In the genomic region with DNA sequence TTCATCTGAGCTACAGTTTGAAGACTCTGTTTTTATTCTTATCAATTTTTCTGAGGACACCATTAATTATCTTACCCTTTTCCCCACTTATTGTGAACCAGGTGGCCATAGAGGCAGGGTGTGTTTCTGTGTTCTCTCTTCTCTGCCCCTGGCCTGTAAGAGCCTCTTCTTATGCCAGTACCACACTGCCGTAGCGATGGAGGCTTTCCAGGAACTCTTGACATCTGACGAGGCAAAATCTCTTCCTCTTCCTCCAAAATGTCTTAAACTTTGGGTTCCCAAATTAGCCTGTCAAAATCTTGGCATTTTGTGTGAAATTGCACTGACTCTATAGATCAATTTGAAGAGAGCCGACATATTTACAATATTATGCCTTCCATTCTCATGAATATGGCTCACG, we compare ENCODE assay signal across 14 cellular contexts. TPM values are rescaled to one million over a fixed set of nuclear protein-coding genes. Genes with fewer than 3 reads are reported as not detected.
A peak's percentile ranks its signal among the peaks of the same experiment; 100 is the strongest.
DNase-seq lines count a peak whose midpoint lies in the region; ATAC-seq and TF ChIP-seq lines count a peak whose summit lies in the region.
"Had no signal": no experiment of that assay in that cellular context is flagged by ENCODE, and none has a peak within 500 bp of the region (broad histone marks: within the 10 kb centered on the region; RNA-seq: fewer than 3 reads in every experiment).

No MANE protein-coding gene starts in this region.

- CTCF ChIA-PET in CD4-positive, alpha-beta T cell (lab: Charles Lee), result interaction anchor here (0.9 kb wide), 1 partner anchor 18 kb away, joined by 3 read pairs; no protein-coding TSS in a partner anchor
- CTCF ChIA-PET in activated CD4-positive, alpha-beta memory T cell treated with anti-CD3 and anti-CD28 coated beads, Interleukin-2, amount 10 ng/mL, durations not matched to agents 7 days and 5 days (lab: Charles Lee), result no interaction called here

- peak overlapping the region; percentile 98 for H3K27ac Mint-ChIP-seq in CD4-positive, alpha-beta T cell
- peak overlapping the region; percentile 33 for H3K27ac Mint-ChIP-seq in activated CD4-positive, alpha-beta memory T cell treated with anti-CD3 and anti-CD28 coated beads, Interleukin-2, amount 10 ng/mL, durations not matched to agents 7 days and 5 days

- WGBS in ovary, 3 donors, result 92 to 98% (median 93%) methylated on average over 5 of the region's 5 CpGs
- 96% methylated on average over 5 of the region's 5 CpGs for WGBS in smooth muscle cell (ENCODE audit: low lambda C conversion rate)

- H3K27ac ChIP-seq in CD4-positive, alpha-beta T cell (ENCODE audit: low read depth, low read length), result no peak overlapping the region
- H3K27ac ChIP-seq in ovary, result no peak overlapping the region
- no peak overlapping the region for H3K27ac ChIP-seq in smooth muscle cell (ENCODE audit: low read depth)
- H3K27ac ChIP-seq: testis had no signal

- H3K27me3 ChIP-seq in CD4-positive, alpha-beta T cell (ENCODE audit: control insufficient read depth, insufficient read depth, low read length), result no peaks in the 10 kb centered on the region
- H3K27me3 ChIP-seq in ovary (no peaks in the 10 kb centered on the region), smooth muscle cell (ENCODE audit: low read depth) (no peaks in the 10 kb centered on the region)
- H3K27me3 ChIP-seq: testis had no signal

- H3K9me3 Mint-ChIP-seq in CD4-positive, alpha-beta T cell, result no peaks in the 10 kb centered on the region
- no peaks in the 10 kb centered on the region for H3K9me3 Mint-ChIP-seq in activated CD4-positive, alpha-beta memory T cell treated with anti-CD3 and anti-CD28 coated beads, Interleukin-2, amount 10 ng/mL, durations not matched to agents 7 days and 5 days

- H3F3A ChIP-seq in smooth muscle cell (ENCODE audit: low read depth), result no peaks in the 10 kb centered on the region

- H2AFZ ChIP-seq in smooth muscle cell (ENCODE audit: low read depth), result no peak overlapping the region

- no peaks in the 10 kb centered on the region for H3K27me3 Mint-ChIP-seq in CD4-positive, alpha-beta T cell
- H3K27me3 Mint-ChIP-seq in activated CD4-positive, alpha-beta memory T cell treated with anti-CD3 and anti-CD28 coated beads, Interleukin-2, amount 10 ng/mL, durations not matched to agents 7 days and 5 days, result no peaks in the 10 kb centered on the region

- no peak for TF ChIP-seq POLR2A in ovary (IDR thresholded peaks at IDR 0.05)

- no peaks in the 10 kb centered on the region for H4K20me1 ChIP-seq in smooth muscle cell (ENCODE audit: low read depth)

- H3K4me3 Mint-ChIP-seq in CD4-positive, alpha-beta T cell, result peak overlapping the region; percentile 86
- peak overlapping the region; percentile 89 for H3K4me3 Mint-ChIP-seq in activated CD4-positive, alpha-beta memory T cell treated with anti-CD3 and anti-CD28 coated beads, Interleukin-2, amount 10 ng/mL, durations not matched to agents 7 days and 5 days

- H3K36me3 Mint-ChIP-seq in CD4-positive, alpha-beta T cell (ENCODE audit: low read depth), result peaks cover 69% of the 10 kb centered on the region
- H3K36me3 Mint-ChIP-seq in activated CD4-positive, alpha-beta memory T cell treated with anti-CD3 and anti-CD28 coated beads, Interleukin-2, amount 10 ng/mL, durations not matched to agents 7 days and 5 days (ENCODE audit: low read depth), result peaks cover 83% of the 10 kb centered on the region

- no peaks in the 10 kb centered on the region for H3K79me2 ChIP-seq in smooth muscle cell (ENCODE audit: low read depth)

- peaks cover 96% of the 10 kb centered on the region for H3K4me1 Mint-ChIP-seq in CD4-positive, alpha-beta T cell (ENCODE audit: low read depth)
- H3K4me1 Mint-ChIP-seq in activated CD4-positive, alpha-beta memory T cell treated with anti-CD3 and anti-CD28 coated beads, Interleukin-2, amount 10 ng/mL, durations not matched to agents 7 days and 5 days, result peaks cover 79% of the 10 kb centered on the region

- H3K4me1 ChIP-seq in ovary (ENCODE audit: insufficient read depth) (peaks cover 6% of the 10 kb centered on the region), smooth muscle cell (ENCODE audit: low read depth) (no peaks in the 10 kb centered on the region)

- H3K4me2 ChIP-seq in smooth muscle cell, result no peak overlapping the region

- no peaks in the 10 kb centered on the region for H3K9me3 ChIP-seq in CD4-positive, alpha-beta T cell (ENCODE audit: control insufficient read depth, low read length)
- H3K9me3 ChIP-seq in ovary (no peaks in the 10 kb centered on the region), smooth muscle cell (replicated peaks; ENCODE audit: low read depth) (no peaks in the 10 kb centered on the region)
- H3K9me3 ChIP-seq: testis had no signal

- POLR2A ChIA-PET in CD4-positive, alpha-beta T cell (lab: Charles Lee), result interaction anchor here (1.5 to 4.0 kb wide), 3 partner anchors 12 to 111 kb away, joined by 4 to 44 read pairs (median 5); a partner anchor contains a TSS
- POLR2A ChIA-PET in activated CD4-positive, alpha-beta memory T cell treated with anti-CD3 and anti-CD28 coated beads, Interleukin-2, amount 10 ng/mL, durations not matched to agents 7 days and 5 days (lab: Charles Lee), result interaction anchor here (4.4 to 5.5 kb wide), 4 partner anchors 12 to 104 kb away, joined by 32 to 56 read pairs (median 50); a partner anchor contains a TSS

- ATAC-seq in CD4-positive, alpha-beta T cell (ENCODE audit: poor library complexity), result no peak
- ATAC-seq in HG02870 (IDR thresholded peaks at IDR 0.05; ENCODE audit: unreplicated experiment), result no peak

- intact Hi-C loops in CD4-positive, alpha-beta T cell (cut with DNase I, micrococcal nuclease), result loop anchor here in 1 of 2 experiments (5.0 kb wide), 1 partner anchor 82 kb away; no protein-coding TSS in a partner anchor
- intact Hi-C loops in ovary (cut with DNase I), result no loop called here

- H3K36me3 ChIP-seq in ovary (no peaks in the 10 kb centered on the region), smooth muscle cell (ENCODE audit: low read depth) (no peaks in the 10 kb centered on the region)

- no peak for TF ChIP-seq CTCF in CD4-positive, alpha-beta T cell (IDR thresholded peaks at IDR 0.05)
- no peak for TF ChIP-seq CTCF in ovary (IDR thresholded peaks at IDR 0.05)
- TF ChIP-seq CTCF in smooth muscle cell (IDR thresholded peaks at IDR 0.05; ENCODE audit: borderline replicate concordance, insufficient read depth, poor library complexity, severe bottlenecking), result no peak

- H3K9ac ChIP-seq in smooth muscle cell (ENCODE audit: low read depth), result no peak overlapping the region

- TF ChIP-seq EP300 in ovary (IDR thresholded peaks at IDR 0.05), result no peak

- DNase-seq in Ammon's horn (ENCODE audit: low spot score), result peak; percentile 21
- no peak for DNase-seq in CD4-positive, alpha-beta T cell
- DNase-seq in activated CD4-positive, alpha-beta memory T cell treated with anti-CD3 and anti-CD28 coated beads, Interleukin-2, amount 10 ng/mL, durations not matched to agents 7 days and 5 days, result no peak
- peak; percentile 2 for DNase-seq in midbrain (lab: John Stamatoyannopoulos, UW)
- no peak for DNase-seq in ovary
- DNase-seq in smooth muscle cell (lab: John Stamatoyannopoulos, UW; ENCODE audit: unreplicated experiment), result no peak
- no peak for DNase-seq in NCI-H187 (lab: John Stamatoyannopoulos, UW)
- DNase-seq: AML-193, amniotic stem cell, cerebellar nuclear complex, DMS79, NCI-H146, testis had no signal

- H3K4me3 ChIP-seq in ovary (no peak overlapping the region), smooth muscle cell (no peak overlapping the region)
- H3K4me3 ChIP-seq: testis had no signal

RNA-seq across cellular contexts. Expression of a gene that starts 3.2 kb away (rescaled TPM):
- total RNA-seq in CD4-positive, alpha-beta T cell, result 10 to 100 TPM; 55.3 to 64.1 TPM
- 10 to 100 TPM; 85.2 to 88.0 TPM for total RNA-seq in activated CD4-positive, alpha-beta memory T cell treated with anti-CD3 and anti-CD28 coated beads, Interleukin-2, amount 10 ng/mL, durations not matched to agents 7 days and 5 days
- total RNA-seq in ovary (10 to 100 TPM in 6 of 7 donors, 1 to 10 TPM in 1; 7.1 to 23.8 (median 19.4) TPM), smooth muscle cell (0.90 and 1.2 TPM in 2 replicates)
- polyA plus RNA-seq in ovary (10 to 100 TPM; 11.1 to 31.3 TPM), smooth muscle cell (1.6 and 2.4 TPM in 2 replicates)

Comparison
In these comparisons a context has a peak if more than half of its experiments do, and no peak if none do; other contexts are left out.
1. DNase-seq: peak in Ammon's horn (single experiment) and midbrain (single experiment); none in CD4-positive, alpha-beta T cell (0 of 10), activated CD4-positive, alpha-beta memory T cell treated with anti-CD3 and anti-CD28 coated beads, Interleukin-2, amount 10 ng/mL, durations not matched to agents 7 days and 5 days (single experiment), ovary (0 of 5), smooth muscle cell (single experiment) and NCI-H187 (0 of 2).